Comparison of ENCODE assay signal across 9 cellular contexts in the genomic region with DNA sequence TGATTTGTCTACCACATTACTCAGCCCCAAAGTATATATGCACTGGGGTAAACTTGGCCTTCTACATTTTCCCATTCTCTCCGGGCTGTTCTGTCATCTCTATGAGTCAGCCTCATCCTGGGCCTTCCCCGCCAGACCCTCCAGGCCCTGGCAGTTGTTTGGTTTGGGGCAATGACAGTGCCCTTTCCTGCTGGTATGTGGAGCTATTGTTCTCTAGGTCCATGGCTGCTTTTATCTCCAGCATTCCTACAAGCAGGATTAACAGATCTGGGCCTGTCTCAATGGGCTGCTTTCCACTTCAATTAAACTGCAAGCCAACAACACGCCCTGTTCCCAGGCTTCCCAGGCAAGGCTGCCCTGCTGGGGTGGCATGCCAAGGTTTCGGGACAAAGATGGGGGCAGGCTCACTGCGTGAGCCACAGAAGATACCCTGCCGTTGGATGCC.
DNase-seq lines count a peak whose midpoint lies in the region; ATAC-seq and TF ChIP-seq lines count a peak whose summit lies in the region.
"Had no signal": no experiment of that assay in that cellular context is flagged by ENCODE, and none has a peak within 500 bp of the region (broad histone marks: within the 10 kb centered on the region; RNA-seq: fewer than 3 reads in every experiment).

No MANE protein-coding gene starts in this region.

- H2AFZ ChIP-seq in parathyroid adenoma = no peak overlapping the region

- peak; percentile 98 for DNase-seq in G401 (ENCODE audit: low spot score)
- peak; percentile 79 for DNase-seq in T1000 (lab: John Stamatoyannopoulos, UW)
- DNase-seq in fibroblast of mammary gland (ENCODE audit: low read depth) = peak; percentile 73
- no peak for DNase-seq in vagina (ENCODE audit: extremely low spot score in 2 of 2)
- DNase-seq: activated T-cell treated with anti-CD3 and anti-CD28 coated beads, Interleukin-2, amount 50 U/mL, for 1 hour had no signal

- no peak for TF ChIP-seq POLR2A in vagina (IDR thresholded peaks at IDR 0.05)

- H3K9me3 ChIP-seq in parathyroid adenoma (ENCODE audit: control insufficient read depth, low read length) (no peaks in the 10 kb centered on the region), vagina (peaks cover under 1% of the 10 kb centered on the region)

- in situ Hi-C loops in G401 (cut with HindIII; ENCODE audit: low sequenced_read_pairs) = no loop called here

- H3K79me2 ChIP-seq in parathyroid adenoma = peaks cover 45% of the 10 kb centered on the region

- H3K4me2 ChIP-seq in parathyroid adenoma (ENCODE audit: low read length) = no peak overlapping the region

- intact Hi-C loops in vagina (cut with DNase I) = loop anchor here (10.0 kb wide), 1 partner anchor 130 kb away; no protein-coding TSS in a partner anchor

- peaks cover 66% of the 10 kb centered on the region for H3K4me1 ChIP-seq in parathyroid adenoma
- peaks cover 41% of the 10 kb centered on the region for H3K4me1 ChIP-seq in vagina

- ATAC-seq in GM18867 (IDR thresholded peaks at IDR 0.05; ENCODE audit: unreplicated experiment) = no peak
- no peak for ATAC-seq in GM18519 (IDR thresholded peaks at IDR 0.05; ENCODE audit: low FRiP score, unreplicated experiment)
- ATAC-seq in GM18907 (IDR thresholded peaks at IDR 0.05; ENCODE audit: unreplicated experiment) = no peak

- no peak for TF ChIP-seq CTCF in fibroblast of mammary gland (conservative IDR thresholded peaks at IDR 0.05; ENCODE audit: control insufficient read depth, insufficient read depth, low read depth, low read length)
- TF ChIP-seq CTCF in parathyroid adenoma (IDR thresholded peaks at IDR 0.05) = no peak
- TF ChIP-seq CTCF in vagina (IDR thresholded peaks at IDR 0.05) = no peak

- H3K36me3 ChIP-seq in parathyroid adenoma (ENCODE audit: control insufficient read depth, insufficient read depth, low read length) = no peaks in the 10 kb centered on the region
- H3K36me3 ChIP-seq in vagina = no peaks in the 10 kb centered on the region

- H3K27me3 ChIP-seq in parathyroid adenoma (ENCODE audit: control insufficient read depth, insufficient read depth, low read length) = no peaks in the 10 kb centered on the region
- H3K27me3 ChIP-seq in vagina = no peaks in the 10 kb centered on the region

- no peak overlapping the region for H3K9ac ChIP-seq in parathyroid adenoma

- H3K27ac ChIP-seq in parathyroid adenoma = peak overlapping the region; percentile 11
- H3K27ac ChIP-seq in vagina = no peak overlapping the region

- H3K4me3 ChIP-seq in fibroblast of mammary gland (ENCODE audit: control insufficient read depth, low read depth, low read length) = no peak overlapping the region
- no peak overlapping the region for H3K4me3 ChIP-seq in parathyroid adenoma (ENCODE audit: low read depth, low read length)
- no peak overlapping the region for H3K4me3 ChIP-seq in vagina

Comparison
In these comparisons a context has a peak if more than half of its experiments do, and no peak if none do; other contexts are left out.
1. DNase-seq: peak in G401 (single experiment), T1000 (single experiment) and fibroblast of mammary gland (single experiment); none in vagina (0 of 2).